13 cellular contexts compared by ENCODE assay signal in genomic region chr1:44266400-44267344, GRCh38.
"Had no signal": no experiment of that assay in that cellular context is flagged by ENCODE, and none has a peak within 500 bp of the region (broad histone marks: within the 10 kb centered on the region; RNA-seq: fewer than 3 reads in every experiment).

No MANE protein-coding gene starts in this region.

- H3K27me3 ChIP-seq: esophagus muscularis mucosa, pancreas, tibial artery had no signal

- H3K36me3 Mint-ChIP-seq: stimulated activated effector memory CD8-positive, alpha-beta T cell treated with anti-CD3 and anti-CD28 coated beads, Interleukin-12 subunit alpha, Interleukin-12 subunit beta, amount 100 ng/mL, for 72 hours had no signal

- H3K27ac ChIP-seq: coronary artery, esophagus muscularis mucosa, pancreas, tibial artery had no signal

- H3K9me3 ChIP-seq: esophagus muscularis mucosa, pancreas, tibial artery had no signal

- H3K4me3 Mint-ChIP-seq: activated CD4-positive, alpha-beta T cell treated with anti-CD3 and anti-CD28 coated beads, Interleukin-2, amount 10 ng/mL, durations not matched to agents 7 days and 5 days; activated naive CD8-positive, alpha-beta T cell; naive thymus-derived CD4-positive, alpha-beta T cell; stimulated activated effector memory CD8-positive, alpha-beta T cell treated with anti-CD3 and anti-CD28 coated beads, Interleukin-12 subunit alpha, Interleukin-12 subunit beta, amount 100 ng/mL, for 72 hours had no signal

- H3K27ac Mint-ChIP-seq: activated CD4-positive, alpha-beta T cell treated with anti-CD3 and anti-CD28 coated beads, Interleukin-2, amount 10 ng/mL, durations not matched to agents 7 days and 5 days; naive thymus-derived CD4-positive, alpha-beta T cell had no signal

- H3K9me3 Mint-ChIP-seq: activated CD4-positive, alpha-beta T cell treated with anti-CD3 and anti-CD28 coated beads, Interleukin-2, amount 10 ng/mL, durations not matched to agents 7 days and 5 days; naive thymus-derived CD4-positive, alpha-beta T cell; stimulated activated effector memory CD8-positive, alpha-beta T cell treated with anti-CD3 and anti-CD28 coated beads, Interleukin-12 subunit alpha, Interleukin-12 subunit beta, amount 100 ng/mL, for 72 hours had no signal

- DNase-seq: activated CD4-positive, alpha-beta T cell treated with anti-CD3 and anti-CD28 coated beads, Interleukin-2, amount 10 ng/mL, durations not matched to agents 7 days and 5 days; activated gamma-delta T cell treated with Interleukin-2 at 50 U/mL for 16 hours; amniotic stem cell; effector CD4-positive, alpha-beta T cell; kidney glomerular epithelial cell; mesendoderm; naive thymus-derived CD4-positive, alpha-beta T cell; pancreas; tibial artery had no signal

- H3K4me3 ChIP-seq: coronary artery, esophagus muscularis mucosa, pancreas, tibial artery had no signal

- H3K36me3 ChIP-seq: esophagus muscularis mucosa, pancreas had no signal

- H3K27me3 Mint-ChIP-seq: activated CD4-positive, alpha-beta T cell treated with anti-CD3 and anti-CD28 coated beads, Interleukin-2, amount 10 ng/mL, durations not matched to agents 7 days and 5 days; activated naive CD8-positive, alpha-beta T cell; naive thymus-derived CD4-positive, alpha-beta T cell had no signal

- H3K4me1 ChIP-seq: pancreas, tibial artery had no signal
